In genomic region chr7:151232272-151233110, GRCh38 we compare ENCODE assay signal across 8 cellular contexts. TPM values are rescaled to one million over a fixed set of nuclear protein-coding genes. Genes with fewer than 3 reads are reported as not detected.
A peak's percentile ranks its signal among the peaks of the same experiment; 100 is the strongest.
DNase-seq lines count a peak whose midpoint lies in the region; TF ChIP-seq lines count a peak whose summit lies in the region.

Gene CHPF2 (plus strand): TSS chr7:151232483. CDS start chr7:151234012, 1,529 bp downstream.

- in situ Hi-C loops in G401 (cut with HindIII; ENCODE audit: low sequenced_read_pairs) = no loop called here

- H3K4me1 ChIP-seq in neural progenitor cell = peaks cover 26% of the 10 kb centered on the region

- H3K4me1 Mint-ChIP-seq in neural progenitor cell = peaks cover 34% of the 10 kb centered on the region

- H2AFZ ChIP-seq in neural progenitor cell (replicated peaks) = peak within 1 kb of the TSS; percentile 95

- peak within 1 kb of the TSS; percentile 98 for H3K4me3 ChIP-seq in fibroblast of villous mesenchyme (ENCODE audit: low read depth, low read length)
- peak within 1 kb of the TSS; percentile 88 for H3K4me3 ChIP-seq in neural progenitor cell

- H3K4me2 ChIP-seq in neural progenitor cell = peak within 1 kb of the TSS; percentile 95

- TF ChIP-seq CTCF in fibroblast of villous mesenchyme (IDR thresholded peaks at IDR 0.05; ENCODE audit: insufficient read depth, low read depth, low read length) (no peak), neural progenitor cell (IDR thresholded peaks at IDR 0.05) (no peak)

- H3K27ac Mint-ChIP-seq in neural progenitor cell = peak within 1 kb of the TSS; percentile 97

- H3F3A ChIP-seq in neural progenitor cell (ENCODE audit: low read depth) = peaks cover 16% of the 10 kb centered on the region

- no peaks in the 10 kb centered on the region for H3K9me3 Mint-ChIP-seq in neural progenitor cell

- peak within 1 kb of the TSS; percentile 40 for H3K27ac ChIP-seq in neural progenitor cell

- no peaks in the 10 kb centered on the region for H3K27me3 ChIP-seq in neural progenitor cell

- peaks cover 26% of the 10 kb centered on the region for H3K79me2 ChIP-seq in neural progenitor cell (ENCODE audit: low read depth)

- no peaks in the 10 kb centered on the region for H3K36me3 ChIP-seq in neural progenitor cell

- peak within 1 kb of the TSS; percentile 78 for H3K9ac ChIP-seq in neural progenitor cell

- no peaks in the 10 kb centered on the region for H3K9me3 ChIP-seq in neural progenitor cell (ENCODE audit: low read depth)

- H4K20me1 ChIP-seq in neural progenitor cell (ENCODE audit: low read depth) = peaks cover 16% of the 10 kb centered on the region

- peak; percentile 91 for DNase-seq in G401 (ENCODE audit: low spot score)
- DNase-seq in GOT3 (lab: John Stamatoyannopoulos, UW) = peak; percentile 61
- DNase-seq in LoVo (ENCODE audit: low spot score) = peak; percentile 96
- peak; percentile 92 for DNase-seq in SIG-M5 treated with dmso at 0.1 percent for 504 hours (lab: John Stamatoyannopoulos, UW; ENCODE audit: unreplicated experiment)
- peak; percentile 91 for DNase-seq in activated gamma-delta T cell treated with Interleukin-2 at 50 U/mL for 16 hours
- peak; percentile 86 for DNase-seq in fibroblast of villous mesenchyme (ENCODE audit: low read depth)
- peak; percentile 92 for DNase-seq in neural progenitor cell (ENCODE audit: low spot score)
- peak; percentile 74 for DNase-seq in stromal cell of bone marrow (ENCODE audit: low read depth)

- H3K27me3 Mint-ChIP-seq in neural progenitor cell (ENCODE audit: insufficient read depth, low read depth) = peaks cover 11% of the 10 kb centered on the region

- peak within 1 kb of the TSS; percentile 98 for H3K4me3 Mint-ChIP-seq in neural progenitor cell

- peaks cover 4% of the 10 kb centered on the region for H3K36me3 Mint-ChIP-seq in neural progenitor cell

RNA-seq across cellular contexts. Expression of gene CHPF2, which starts in this region (rescaled TPM):
- 22.3 and 31.1 TPM in 2 replicates for total RNA-seq in G401 (2014; rRNA removed; shearing (Covaris generic))
- total RNA-seq in fibroblast of villous mesenchyme (80.9 and 90.7 TPM in 2 replicates), neural progenitor cell (ENCODE audit: low replicate concordance) (8.8 and 18.3 TPM in 2 replicates)

Comparison
In these comparisons a context has a peak if more than half of its experiments do, and no peak if none do; other contexts are left out.
1. Peak in every context shown above with its lines: DNase-seq, H3K4me3 ChIP-seq and H3K27ac ChIP-seq.